Comparison of ENCODE assay signal across 10 cellular contexts in genomic region chr6:158708239-158708638, GRCh38. TPM values are rescaled to one million over a fixed set of nuclear protein-coding genes. Genes with fewer than 3 reads are reported as not detected.
DNase-seq lines count a peak whose midpoint lies in the region; ATAC-seq, FAIRE-seq and TF ChIP-seq lines count a peak whose summit lies in the region.
"Had no signal": no experiment of that assay in that cellular context is flagged by ENCODE, and none has a peak within 500 bp of the region (broad histone marks: within the 10 kb centered on the region; RNA-seq: fewer than 3 reads in every experiment).

No MANE protein-coding gene starts in this region.

- peaks cover 0 to 3% (median 0%) of the 10 kb centered on the region in 5 experiments for H3K9me3 Mint-ChIP-seq in brain

- H4K20me1 ChIP-seq in HCT116 (ENCODE audit: insufficient read depth): no peaks in the 10 kb centered on the region

- no peaks in the 10 kb centered on the region for H3K27me3 ChIP-seq in HCT116 (ENCODE audit: insufficient read depth, low read length)
- no peaks in the 10 kb centered on the region for H3K27me3 ChIP-seq in small intestine (ENCODE audit: control insufficient read depth in 2 of 2, insufficient read depth in 2 of 2, low read length in 2 of 2)
- H3K27me3 ChIP-seq: SJSA1 had no signal

- no peaks in the 10 kb centered on the region for H3K9me3 ChIP-seq in HCT116 (ENCODE audit: control insufficient read depth in 1 of 2, insufficient read depth in 1 of 2, low read depth in 1 of 2, low read length in 2 of 2)
- no peaks in the 10 kb centered on the region for H3K9me3 ChIP-seq in small intestine (ENCODE audit: control insufficient read depth, low read depth)
- H3K9me3 ChIP-seq: SJSA1 had no signal

- H3K79me2 ChIP-seq in HCT116 (ENCODE audit: insufficient read depth, low read length): peaks cover 44% of the 10 kb centered on the region

- H3K27me3 Mint-ChIP-seq in brain: peaks cover 4% of the 10 kb centered on the region

- RAD21 ChIA-PET in HCT116 (lab: Charles Lee; ENCODE audit: low non-redundant PET in 1 of 2, low total read pairs in 2 of 2, uncharacterized antibody in 2 of 2, unreplicated experiment in 2 of 2): no interaction called here

- no peak overlapping the region for H3K4me3 Mint-ChIP-seq in brain

- WGBS in small intestine, 3 donors: 72 to 86% (median 75%) methylated on average over 14 of the region's 14 CpGs

- no peaks in the 10 kb centered on the region for H3K9me2 ChIP-seq in HCT116 (ENCODE audit: insufficient read depth)

- intact Hi-C loops in HCT116 (cut with micrococcal nuclease): loop anchor here (10.0 kb wide), 1 partner anchor 297 kb away; the partner anchor contains the start of gene RSPH3

- H3K4me2 ChIP-seq in HCT116 (ENCODE audit: low read length): peak overlapping the region; percentile 68

- BruUV-seq in HCT116 (replicated peaks; lab: Mats Ljungman, UMichigan): TSS peak; percentile 52

- FAIRE-seq in small intestine (lab: Jason Lieb, UNC): no peak

- CTCF ChIA-PET in HCT116 (lab: Charles Lee): interaction anchor here (1.1 to 4.9 kb wide), 6 partner anchors 10 to 494 kb away, joined by 3 to 51 read pairs (median 12); no protein-coding TSS in a partner anchor

- TF ChIP-seq RAD21 in HCT116 (IDR thresholded peaks at IDR 0.05; ENCODE audit: low read depth): no peak

- H3K4me1 ChIP-seq in HCT116 (ENCODE audit: control insufficient read depth in 1 of 2, insufficient read depth in 2 of 2, low read length in 2 of 2) (peaks cover 48 to 93% of the 10 kb centered on the region in 2 experiments), small intestine (ENCODE audit: control insufficient read depth in 2 of 2, insufficient read depth in 1 of 2, low read depth in 1 of 2, low read length in 1 of 2) (peaks cover 11% of the 10 kb centered on the region in 2 donors)

- H3K36me3 ChIP-seq in HCT116 (ENCODE audit: control insufficient read depth in 1 of 2, insufficient read depth in 2 of 2, low read length in 2 of 2) (peaks cover 0 to 7% of the 10 kb centered on the region in 2 experiments; a peak in 1 of 4 replicates), small intestine (ENCODE audit: control insufficient read depth in 2 of 2, insufficient read depth in 2 of 2, low read length in 2 of 2) (no peaks in the 10 kb centered on the region)

- H2AFZ ChIP-seq in HCT116 (ENCODE audit: low read depth, low read length, poor library complexity, severe bottlenecking): no peak overlapping the region

- H3K4me3 ChIP-seq in HCT116 (replicated peaks in 1 of 2; ENCODE audit: low read depth in 1 of 2, low read length in 2 of 2) (peak overlapping the region; percentile 16 to 33), small intestine (ENCODE audit: low read depth in 1 of 2, low read length in 2 of 2) (no peak overlapping the region)
- H3K4me3 ChIP-seq: SJSA1 had no signal

- peak overlapping the region; percentile 77 for H3K9ac ChIP-seq in HCT116 (ENCODE audit: low read length)

- H3K4me1 Mint-ChIP-seq in brain: peaks cover 48% of the 10 kb centered on the region

- peak overlapping the region; percentile 92 for H3K27ac ChIP-seq in HCT116 (ENCODE audit: low read depth, low read length)
- peak overlapping the region; percentile 38 to 78 for H3K27ac ChIP-seq in small intestine (ENCODE audit: low read depth in 1 of 2, low read length in 1 of 2)

- H3K27ac Mint-ChIP-seq in brain: peak overlapping the region; percentile 2 to 87 (median 55)

- ATAC-seq in HCT116: no peak

- TF ChIP-seq POLR2A in HCT116 (IDR thresholded peaks at IDR 0.05; ENCODE audit: borderline replicate concordance, extremely low read depth, insufficient read depth, insufficient read length): no peak

- POLR2A ChIA-PET in HCT116 (lab: Charles Lee): interaction anchor here (1.2 to 4.8 kb wide), 5 partner anchors 10 to 144 kb away, joined by 3 to 35 read pairs (median 8); no protein-coding TSS in a partner anchor

- no peak for TF ChIP-seq CTCF in HCT116 (IDR thresholded peaks at IDR 0.05 in 2 of 3, conservative IDR thresholded peaks at IDR 0.05 in 1 of 3; ENCODE audit: borderline replicate concordance in 1 of 3, insufficient read depth in 1 of 3, low read depth in 2 of 3, low read length in 2 of 3)
- TF ChIP-seq CTCF in brain (conservative IDR thresholded peaks at IDR 0.05): no peak

- no peak for DNase-seq in HCT116 (ENCODE audit: low read depth, low spot score)
- DNase-seq in iris pigment epithelial cell (ENCODE audit: low read depth): peak; percentile 56
- DNase-seq in small intestine: no peak
- DNase-seq in mesenteric fat pad (ENCODE audit: low spot score): no peak
- no peak for DNase-seq in NCI-H2227 (lab: John Stamatoyannopoulos, UW; ENCODE audit: unreplicated experiment)
- no peak for DNase-seq in NCI-H774 (lab: John Stamatoyannopoulos, UW)
- no peak for DNase-seq in effector CD4-positive, alpha-beta T cell
- DNase-seq: DND-41 had no signal

- peaks cover 7% of the 10 kb centered on the region for H3K36me3 Mint-ChIP-seq in brain

TF ChIP-seq in HCT116, 20 proteins besides CTCF, POLR2A, EP300 and RAD21:
- 0 out of 2 replicates have a peak, but pooled peaks have one; percentile 4 for TF ChIP-seq POLR2AphosphoS5 (IDR thresholded peaks at IDR 0.05; ENCODE audit: low read depth, low read length)
- TF ChIP-seq SP1 (IDR thresholded peaks at IDR 0.05; ENCODE audit: low read depth): no peak
TF ChIP-seq in HCT116: peak in this region for 1.

RNA-seq across cellular contexts. Expression of gene SYTL3, which starts 58.4 kb away (rescaled TPM):
- total RNA-seq in HCT116 (2021; ENCODE audit: unreplicated experiment) (55.3 TPM), mesenteric fat pad (4.1 TPM)
- 59.3 and 71.8 TPM in 2 replicates for polyA plus RNA-seq in HCT116 (2012)
- polyA plus RNA-seq in brain (ENCODE audit: insufficient read depth, low read depth, low replicate concordance) (8.0 TPM), small intestine (1 to 10 TPM; 3.6 to 5.7 (median 5.1) TPM)

Comparison
In these comparisons a context has a peak if more than half of its experiments do, and no peak if none do; other contexts are left out.
1. H3K4me3 ChIP-seq: peak in HCT116 (2 of 2); none in small intestine (0 of 2).
2. RNA of gene SYTL3, which starts 58.4 kb away (total RNA-seq): 55.3 TPM in HCT116 (single experiment); 4.1 TPM in mesenteric fat pad (single experiment); every median in the first group is over 10 times any median in the second.